Comparison of ENCODE assay signal across 8 cellular contexts in genomic region chr2:165293439-165294420, GRCh38. TPM values are rescaled to one million over a fixed set of nuclear protein-coding genes. Genes with fewer than 3 reads are reported as not detected.
DNase-seq lines count a peak whose midpoint lies in the region; ATAC-seq and TF ChIP-seq lines count a peak whose summit lies in the region.

No MANE protein-coding gene starts in this region.

- no peaks in the 10 kb centered on the region for H3K4me1 ChIP-seq in Caco-2
- H3K4me1 ChIP-seq in mesendoderm (ENCODE audit: control insufficient read depth, low read depth, low read length) = no peaks in the 10 kb centered on the region

- TF ChIP-seq CTCF in Caco-2 (IDR thresholded peaks at IDR 0.05; ENCODE audit: insufficient read depth in 1 of 2, low read depth in 1 of 2, low read length in 1 of 2, severe bottlenecking in 1 of 2, unreplicated experiment in 1 of 2) (peak; percentile 50 to 83), endothelial cell (IDR thresholded peaks at IDR 0.05; ENCODE audit: unreplicated experiment) (peak; percentile 79)

- H3K4me2 ChIP-seq in mesendoderm (ENCODE audit: low read length) = no peak overlapping the region

- no peaks in the 10 kb centered on the region for H3K9me3 ChIP-seq in Caco-2

- no peaks in the 10 kb centered on the region for H3K79me2 ChIP-seq in mesendoderm (ENCODE audit: control insufficient read depth, insufficient read depth, low read length)

- ATAC-seq in GM18873 (IDR thresholded peaks at IDR 0.05; ENCODE audit: low FRiP score, unreplicated experiment) = peak; percentile 100
- ATAC-seq in HG03066 (IDR thresholded peaks at IDR 0.05; ENCODE audit: low read depth, unreplicated experiment) = peak; percentile 100

- no peaks in the 10 kb centered on the region for H3K79me1 ChIP-seq in mesendoderm (ENCODE audit: low read length)

- no peak overlapping the region for H3K23ac ChIP-seq in mesendoderm (ENCODE audit: low read length)

- H3K27ac Mint-ChIP-seq in Caco-2 (ENCODE audit: unreplicated experiment) (no peak overlapping the region), endothelial cell (ENCODE audit: unreplicated experiment) (no peak overlapping the region)

- CTCF ChIA-PET in Caco-2 (lab: Charles Lee) = interaction anchor here (0.6 to 1.0 kb wide), 2 partner anchors 54 to 520 kb away, joined by 3 read pairs; partner anchors contain the start of gene SCN2A

- intact Hi-C loops in Caco-2 (cut with micrococcal nuclease; ENCODE audit: unreplicated experiment) = loop anchor here (1.0 to 2.0 kb wide), 3 partner anchors 54 to 301 kb away; partner anchors contain the start of gene SCN2A

- H3K27me3 Mint-ChIP-seq in Caco-2 (ENCODE audit: insufficient read depth, unreplicated experiment) (peaks cover 15% of the 10 kb centered on the region), endothelial cell (ENCODE audit: unreplicated experiment) (no peaks in the 10 kb centered on the region)

- H3K36me3 Mint-ChIP-seq in Caco-2 (ENCODE audit: insufficient read depth, unreplicated experiment) (no peaks in the 10 kb centered on the region), endothelial cell (ENCODE audit: low read depth, unreplicated experiment) (no peaks in the 10 kb centered on the region)

- H3K27me3 ChIP-seq in Caco-2 (replicated peaks; ENCODE audit: control insufficient read depth, insufficient read depth, low read length) = no peaks in the 10 kb centered on the region
- no peaks in the 10 kb centered on the region for H3K27me3 ChIP-seq in mesendoderm (ENCODE audit: insufficient read depth, low read length, poor library complexity)

- WGBS in mesendoderm (ENCODE audit: extremely low coverage, insufficient coverage, low lambda C conversion rate) = no CpG with 5 or more reads among the region's 6 CpGs

- H3K56ac ChIP-seq in mesendoderm (ENCODE audit: low read length) = no peak overlapping the region

- H3K18ac ChIP-seq in mesendoderm (ENCODE audit: low read length) = no peak overlapping the region

- peak overlapping the region; percentile 74 for H4K5ac ChIP-seq in mesendoderm (ENCODE audit: low read length)

- no peak overlapping the region for H3K4ac ChIP-seq in mesendoderm (ENCODE audit: low read depth, low read length)

- no peak overlapping the region for H4K8ac ChIP-seq in mesendoderm (ENCODE audit: low read depth, low read length)

- no peak overlapping the region for H2BK5ac ChIP-seq in mesendoderm (ENCODE audit: low read length)

- no peaks in the 10 kb centered on the region for H3K4me1 Mint-ChIP-seq in Caco-2 (ENCODE audit: low read depth, unreplicated experiment)
- peaks cover 2% of the 10 kb centered on the region for H3K4me1 Mint-ChIP-seq in endothelial cell (ENCODE audit: unreplicated experiment)

- no peak overlapping the region for H3K9ac ChIP-seq in mesendoderm (ENCODE audit: low read length)

- H3K27ac ChIP-seq in mesendoderm (ENCODE audit: low read depth, low read length) = no peak overlapping the region

- H3K9me3 Mint-ChIP-seq in Caco-2 (ENCODE audit: unreplicated experiment) = no peaks in the 10 kb centered on the region
- no peaks in the 10 kb centered on the region for H3K9me3 Mint-ChIP-seq in endothelial cell (ENCODE audit: unreplicated experiment)

- H3K4me3 Mint-ChIP-seq in Caco-2 (ENCODE audit: unreplicated experiment) (no peak overlapping the region), endothelial cell (ENCODE audit: unreplicated experiment) (no peak overlapping the region)

- peak; percentile 60 to 85 for DNase-seq in Caco-2
- peak; percentile 89 for DNase-seq in NCI-H187 treated with DMSO at 0.1 percent for 48 hours (lab: John Stamatoyannopoulos, UW)
- peak in 4 of 5 donors; percentile 14 to 81 (median 38) for DNase-seq in T-helper 1 cell
- DNase-seq in endothelial cell (ENCODE audit: low spot score) = peak; percentile 56
- peak; percentile 94 for DNase-seq in mesendoderm
- peak; percentile 60 for DNase-seq in ureter (ENCODE audit: low spot score)

- POLR2A ChIA-PET in Caco-2 (lab: Charles Lee) = no interaction called here

- H3K36me3 ChIP-seq in Caco-2 (ENCODE audit: control insufficient read depth, insufficient read depth, low read length) = no peaks in the 10 kb centered on the region
- H3K36me3 ChIP-seq in mesendoderm (ENCODE audit: control insufficient read depth, insufficient read depth, low read length) = no peaks in the 10 kb centered on the region

- H2BK15ac ChIP-seq in mesendoderm (replicated peaks; ENCODE audit: low read depth) = no peak overlapping the region

- no peak overlapping the region for H2AK5ac ChIP-seq in mesendoderm (ENCODE audit: low read length)

- no peak overlapping the region for H2BK120ac ChIP-seq in mesendoderm (ENCODE audit: low read depth, low read length)

- no TSS peak for BruUV-seq in Caco-2 (replicated peaks; lab: Mats Ljungman, UMichigan)

- H3K4me3 ChIP-seq in Caco-2 (ENCODE audit: low read depth, low read length) (no peak overlapping the region), mesendoderm (ENCODE audit: low read length) (no peak overlapping the region)

RNA-seq across cellular contexts. Expression of gene SCN2A, which starts 54.5 kb away (rescaled TPM):
- total RNA-seq in Caco-2 (2022) = not detected in 2 replicates
- total RNA-seq in endothelial cell (ENCODE audit: unreplicated experiment) = 1.5 TPM
- 0.46 TPM for polyA plus RNA-seq in mesendoderm (2013, experiment 1 of 2)
- polyA plus RNA-seq in mesendoderm (2013, experiment 2 of 2) = 0.43 TPM
- total RNA-seq in ureter = 0.29 TPM

Comparison
In these comparisons a context has a peak if more than half of its experiments do, and no peak if none do; other contexts are left out.
1. DNase-seq: peak in every context shown above with its lines; median percentile 94 in mesendoderm; 89 in NCI-H187 treated with DMSO at 0.1 percent for 48 hours; 72 in Caco-2; 60 in ureter; 56 in endothelial cell; 38 in T-helper 1 cell.